Comparison of ENCODE assay signal across 33 cellular contexts in the genomic region with DNA sequence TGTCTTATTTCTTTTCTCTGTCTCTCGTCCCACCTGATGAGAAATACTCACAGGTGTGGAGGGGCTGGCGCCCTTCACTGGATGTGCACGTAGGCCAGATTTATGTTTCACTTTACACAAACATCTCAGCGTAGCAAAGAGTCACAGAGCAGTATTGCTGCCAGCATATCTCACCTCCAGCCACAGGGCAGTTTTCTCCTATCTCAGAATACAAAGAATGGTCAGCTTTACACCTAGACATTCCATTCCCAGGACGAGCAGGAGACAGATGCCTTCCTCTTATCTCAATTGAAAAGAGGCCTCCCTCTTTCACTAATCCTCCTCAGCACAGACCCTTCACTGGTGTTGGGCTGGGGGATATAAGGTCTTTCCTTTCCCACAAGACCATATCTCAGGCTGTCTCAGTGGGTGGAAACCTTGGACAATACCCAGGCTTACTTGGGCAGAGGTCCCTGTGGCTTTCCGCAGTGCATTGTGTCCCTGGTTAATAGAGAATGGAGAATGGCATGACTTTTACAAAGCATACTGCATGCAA. TPM values are rescaled to one million over a fixed set of nuclear protein-coding genes. Genes with fewer than 3 reads are reported as not detected.
DNase-seq lines count a peak whose midpoint lies in the region; ATAC-seq, FAIRE-seq and TF ChIP-seq lines count a peak whose summit lies in the region.
"Had no signal": no experiment of that assay in that cellular context is flagged by ENCODE, and none has a peak within 500 bp of the region (broad histone marks: within the 10 kb centered on the region; RNA-seq: fewer than 3 reads in every experiment).

No MANE protein-coding gene starts in this region.

- H3K36me3 ChIP-seq in HepG2 (replicated peaks in 1 of 2; ENCODE audit: control insufficient read depth in 1 of 2, insufficient read depth in 2 of 2, low read length in 2 of 2), result no peaks in the 10 kb centered on the region
- no peaks in the 10 kb centered on the region for H3K36me3 ChIP-seq in right lobe of liver
- H3K36me3 ChIP-seq in kidney (ENCODE audit: control insufficient read depth in 1 of 2, insufficient read depth in 2 of 2, low read length in 2 of 2), result no peaks in the 10 kb centered on the region
- H3K36me3 ChIP-seq: MG63, ovary, Peyer's patch had no signal

- no TSS peak for BruUV-seq in HepG2 (replicated peaks; lab: Mats Ljungman, UMichigan)

- H3K27ac Mint-ChIP-seq in activated CD8-positive, alpha-beta T cell treated with anti-CD3 and anti-CD28 coated beads for 36 hours, result peak overlapping the region; percentile 53
- H3K27ac Mint-ChIP-seq in mesothelial cell of epicardium (peak overlapping the region; percentile 97), type B pancreatic cell (peak overlapping the region; percentile 59)
- H3K27ac Mint-ChIP-seq in activated T-helper 1 cell treated with anti-CD3 and anti-CD28 coated beads, Interleukin-12 subunit alpha, Interleukin-12 subunit beta, Interleukin-2, Interleukin-4 antibody, amounts not matched to agents 30 ng/mL and 10 ng/mL and 1 ng/mL, durations not matched to agents 14 hours and 24 hours and 36 hours, result no peak overlapping the region
- H3K27ac Mint-ChIP-seq: memory B cell had no signal

- H3K4me3 Mint-ChIP-seq in activated CD8-positive, alpha-beta T cell treated with anti-CD3 and anti-CD28 coated beads for 36 hours, result no peak overlapping the region
- H3K4me3 Mint-ChIP-seq in mesothelial cell of epicardium (peak overlapping the region; percentile 5), type B pancreatic cell (peak overlapping the region; percentile 27)
- H3K4me3 Mint-ChIP-seq in activated T-helper 1 cell treated with anti-CD3 and anti-CD28 coated beads, Interleukin-12 subunit alpha, Interleukin-12 subunit beta, Interleukin-2, Interleukin-4 antibody, amounts not matched to agents 30 ng/mL and 10 ng/mL and 1 ng/mL, durations not matched to agents 14 hours and 24 hours and 36 hours, result no peak overlapping the region
- H3K4me3 Mint-ChIP-seq: activated T-cell treated with anti-CD3 and anti-CD28 coated beads, Interleukin-2, amount 50 U/mL, for 4 hours; memory B cell had no signal

- intact Hi-C loops in HepG2 (cut with micrococcal nuclease; ENCODE audit: unreplicated experiment) (loop anchor here (10.0 kb wide), 1 partner anchor 417 kb away; no protein-coding TSS in a partner anchor), right lobe of liver (cut with DNase I) (no loop called here), kidney (cut with DNase I) (no loop called here)
- intact Hi-C loops in activated CD8-positive, alpha-beta T cell treated with anti-CD3 and anti-CD28 coated beads for 36 hours (cut with micrococcal nuclease), result loop anchor here (10.0 kb wide), 1 partner anchor 497 kb away; no protein-coding TSS in a partner anchor
- intact Hi-C loops in activated T-helper 1 cell treated with anti-CD3 and anti-CD28 coated beads, Interleukin-12 subunit alpha, Interleukin-12 subunit beta, Interleukin-2, Interleukin-4 antibody, amounts not matched to agents 30 ng/mL and 10 ng/mL and 1 ng/mL, durations not matched to agents 14 hours and 24 hours and 36 hours (cut with micrococcal nuclease), result no loop called here

- H3K4me1 Mint-ChIP-seq in activated CD8-positive, alpha-beta T cell treated with anti-CD3 and anti-CD28 coated beads for 36 hours (ENCODE audit: low read depth), result peaks cover 23% of the 10 kb centered on the region
- H3K4me1 Mint-ChIP-seq in mesothelial cell of epicardium (peaks cover 67% of the 10 kb centered on the region), type B pancreatic cell (ENCODE audit: unreplicated experiment) (peaks cover 16% of the 10 kb centered on the region)
- peaks cover 15% of the 10 kb centered on the region for H3K4me1 Mint-ChIP-seq in activated T-helper 1 cell treated with anti-CD3 and anti-CD28 coated beads, Interleukin-12 subunit alpha, Interleukin-12 subunit beta, Interleukin-2, Interleukin-4 antibody, amounts not matched to agents 30 ng/mL and 10 ng/mL and 1 ng/mL, durations not matched to agents 14 hours and 24 hours and 36 hours (ENCODE audit: low read depth)
- H3K4me1 Mint-ChIP-seq: memory B cell had no signal

- POLR2A ChIA-PET in HepG2 (lab: Yijun Ruan, JAX), result no interaction called here
- POLR2A ChIA-PET in activated CD8-positive, alpha-beta T cell treated with anti-CD3 and anti-CD28 coated beads for 36 hours (lab: Charles Lee), result no interaction called here

- H3K36me3 Mint-ChIP-seq in activated CD8-positive, alpha-beta T cell treated with anti-CD3 and anti-CD28 coated beads for 36 hours (ENCODE audit: low read depth), result no peaks in the 10 kb centered on the region
- no peaks in the 10 kb centered on the region for H3K36me3 Mint-ChIP-seq in mesothelial cell of epicardium
- no peaks in the 10 kb centered on the region for H3K36me3 Mint-ChIP-seq in type B pancreatic cell
- peaks cover 6% of the 10 kb centered on the region for H3K36me3 Mint-ChIP-seq in activated T-helper 1 cell treated with anti-CD3 and anti-CD28 coated beads, Interleukin-12 subunit alpha, Interleukin-12 subunit beta, Interleukin-2, Interleukin-4 antibody, amounts not matched to agents 30 ng/mL and 10 ng/mL and 1 ng/mL, durations not matched to agents 14 hours and 24 hours and 36 hours (ENCODE audit: low read depth)
- H3K36me3 Mint-ChIP-seq: memory B cell had no signal

- in situ Hi-C loops in HepG2 (cut with HindIII; ENCODE audit: extremely low pct_ligation_motif_present, low pct_unique_long_range_greater_than_20kb), result no loop called here

- H3K9ac ChIP-seq in HepG2 (ENCODE audit: insufficient read depth, low read depth, low read length), result no peak overlapping the region
- no peak overlapping the region for H3K9ac ChIP-seq in kidney (ENCODE audit: low read length in 2 of 2)

- H3K4me2 ChIP-seq in HepG2 (ENCODE audit: low read depth, low read length), result peak overlapping the region; percentile 27; the same call in 1 of the 2 replicates

- DNase-seq in HepG2 (ENCODE audit: low spot score), result no peak
- DNase-seq in right lobe of liver, result no peak
- DNase-seq in activated CD8-positive, alpha-beta T cell treated with anti-CD3 and anti-CD28 coated beads for 36 hours, result no peak
- no peak for DNase-seq in mesothelial cell of epicardium (ENCODE audit: low spot score in 2 of 2, unreplicated experiment in 2 of 2)
- no peak for DNase-seq in type B pancreatic cell (ENCODE audit: extremely low spot score, unreplicated experiment)
- no peak for DNase-seq in kidney
- DNase-seq in NCI-H1417 (lab: John Stamatoyannopoulos, UW), result no peak
- no peak for DNase-seq in activated T-helper 1 cell treated with anti-CD3 and anti-CD28 coated beads, Interleukin-12 subunit alpha, Interleukin-12 subunit beta, Interleukin-2, Interleukin-4 antibody, amounts not matched to agents 30 ng/mL and 10 ng/mL and 1 ng/mL, durations not matched to agents 14 hours and 24 hours and 36 hours (ENCODE audit: low spot score)
- DNase-seq: ACHN; activated CD4-positive, alpha-beta T cell treated with anti-CD3 and anti-CD28 coated beads for 1 hour; activated naive CD4-positive, alpha-beta T cell treated with Interleukin-2 at 50 U/mL for 16 hours; activated T-cell treated with anti-CD3 and anti-CD28 coated beads, Interleukin-2, amount 50 U/mL, for 4 hours; anterior cingulate cortex; C1 segment of cervical spinal cord; central memory CD4-positive, alpha-beta T cell; dermis blood vessel endothelial cell; left cardiac atrium; MG63; NCI-H1417 treated with DMSO at 0.1 percent for 48 hours; NCI-H2171; NCI-H524; ovary; Peyer's patch; right cardiac atrium; SIG-M5; stimulated activated CD4-positive, alpha-beta T cell treated with anti-CD3 and anti-CD28 coated beads, Interleukin-4, amount 100 ng/mL, for 4 hours; stimulated activated naive CD4-positive, alpha-beta T cell treated with Interleukin-2 at 50 U/mL for 16 hours; SW 1271; testis had no signal

- no peak overlapping the region for H2AFZ ChIP-seq in HepG2 (ENCODE audit: low read length)

- 57% methylated on average over 6 of the region's 6 CpGs for WGBS in HepG2 (ENCODE audit: low lambda C conversion rate)
- 58% methylated on average over 6 of the region's 6 CpGs for WGBS in right lobe of liver (ENCODE audit: insufficient coverage, low coverage, low lambda C conversion rate, missing lambda C conversion rate)

- ATAC-seq in HepG2 (no peak), right lobe of liver (no peak)
- ATAC-seq in activated CD8-positive, alpha-beta T cell treated with anti-CD3 and anti-CD28 coated beads for 36 hours, result no peak
- ATAC-seq: K562, left cardiac atrium, right cardiac atrium had no signal

- TF ChIP-seq RAD21 in HepG2 (CRISPR knock-in tag; IDR thresholded peaks at IDR 0.05), result no peak

- no peaks in the 10 kb centered on the region for H3K79me2 ChIP-seq in HepG2 (ENCODE audit: insufficient read depth, low read length)

- H3K27me3 ChIP-seq in HepG2 (ENCODE audit: control insufficient read depth in 1 of 2, insufficient read depth in 2 of 2, low read length in 2 of 2) (no peaks in the 10 kb centered on the region), right lobe of liver (no peaks in the 10 kb centered on the region)
- H3K27me3 ChIP-seq: MG63, ovary, Peyer's patch, testis had no signal

- TF ChIP-seq CTCF in HepG2 (CRISPR knock-in tag; IDR thresholded peaks at IDR 0.05), result no peak
- no peak for TF ChIP-seq CTCF in right lobe of liver (IDR thresholded peaks at IDR 0.05)
- no peak for TF ChIP-seq CTCF in activated CD8-positive, alpha-beta T cell treated with anti-CD3 and anti-CD28 coated beads for 36 hours (IDR thresholded peaks at IDR 0.05)
- TF ChIP-seq CTCF in mesothelial cell of epicardium (IDR thresholded peaks at IDR 0.05; ENCODE audit: unreplicated experiment), result no peak
- no peak for TF ChIP-seq CTCF in type B pancreatic cell (conservative IDR thresholded peaks at IDR 0.05)
- no peak for TF ChIP-seq CTCF in kidney (IDR thresholded peaks at IDR 0.05; ENCODE audit: borderline replicate concordance, extremely low read depth, insufficient read depth)

- CTCF ChIA-PET in HepG2 (lab: Yijun Ruan, JAX; ENCODE audit: low intra/inter-chr PET ratio, low total read pairs), result no interaction called here
- CTCF ChIA-PET in activated CD8-positive, alpha-beta T cell treated with anti-CD3 and anti-CD28 coated beads for 36 hours (lab: Charles Lee), result no interaction called here

- TF ChIP-seq EP300 in HepG2 (IDR thresholded peaks at IDR 0.05; ENCODE audit: low read depth in 2 of 2, low read length in 2 of 2) (no peak), HepG2 (CRISPR knock-in tag; IDR thresholded peaks at IDR 0.05; ENCODE audit: borderline replicate concordance) (no peak)

- H3K4me1 ChIP-seq in HepG2 (ENCODE audit: insufficient read depth, low read length), result peaks cover 36% of the 10 kb centered on the region
- H3K4me1 ChIP-seq in right lobe of liver, result no peaks in the 10 kb centered on the region
- peaks cover 0 to 5% of the 10 kb centered on the region in 2 donors for H3K4me1 ChIP-seq in kidney (ENCODE audit: control insufficient read depth in 1 of 2, insufficient read depth in 1 of 2, low read depth in 1 of 2, low read length in 2 of 2)
- H3K4me1 ChIP-seq: Peyer's patch, testis had no signal

- H3K9me3 ChIP-seq in HepG2 (ENCODE audit: low read length) (peaks cover 11% of the 10 kb centered on the region; the same call in 1 of the 2 replicates), right lobe of liver (no peaks in the 10 kb centered on the region), kidney (ENCODE audit: control insufficient read depth in 1 of 2, low read length in 2 of 2) (no peaks in the 10 kb centered on the region)
- H3K9me3 ChIP-seq: MG63, ovary, Peyer's patch, testis had no signal

- H4K20me1 ChIP-seq in HepG2 (ENCODE audit: insufficient read depth, low read length), result no peaks in the 10 kb centered on the region

- no peaks in the 10 kb centered on the region for H3K27me3 Mint-ChIP-seq in activated CD8-positive, alpha-beta T cell treated with anti-CD3 and anti-CD28 coated beads for 36 hours
- H3K27me3 Mint-ChIP-seq in mesothelial cell of epicardium (ENCODE audit: low read depth) (no peaks in the 10 kb centered on the region), type B pancreatic cell (peaks cover 3% of the 10 kb centered on the region)
- no peaks in the 10 kb centered on the region for H3K27me3 Mint-ChIP-seq in activated T-helper 1 cell treated with anti-CD3 and anti-CD28 coated beads, Interleukin-12 subunit alpha, Interleukin-12 subunit beta, Interleukin-2, Interleukin-4 antibody, amounts not matched to agents 30 ng/mL and 10 ng/mL and 1 ng/mL, durations not matched to agents 14 hours and 24 hours and 36 hours (ENCODE audit: insufficient read depth)

- H3K4me3 ChIP-seq in HepG2 (replicated peaks in 1 of 3; ENCODE audit: insufficient read depth in 1 of 3, low read depth in 2 of 3, low read length in 3 of 3), result no peak overlapping the region
- no peak overlapping the region for H3K4me3 ChIP-seq in right lobe of liver
- H3K4me3 ChIP-seq in kidney (ENCODE audit: low read length in 2 of 2), result no peak overlapping the region
- H3K4me3 ChIP-seq: K562, MG63, ovary, Peyer's patch, testis had no signal

- H3K27ac ChIP-seq in HepG2 (ENCODE audit: extremely low read length, insufficient read depth, low read length) (no peak overlapping the region), right lobe of liver (no peak overlapping the region), kidney (ENCODE audit: low read depth in 2 of 2, low read length in 2 of 2) (no peak overlapping the region)
- H3K27ac ChIP-seq: ovary, Peyer's patch, testis had no signal

- no peaks in the 10 kb centered on the region for H3K9me3 Mint-ChIP-seq in activated CD8-positive, alpha-beta T cell treated with anti-CD3 and anti-CD28 coated beads for 36 hours
- H3K9me3 Mint-ChIP-seq in mesothelial cell of epicardium (no peaks in the 10 kb centered on the region), type B pancreatic cell (no peaks in the 10 kb centered on the region)
- peaks cover 45% of the 10 kb centered on the region for H3K9me3 Mint-ChIP-seq in activated T-helper 1 cell treated with anti-CD3 and anti-CD28 coated beads, Interleukin-12 subunit alpha, Interleukin-12 subunit beta, Interleukin-2, Interleukin-4 antibody, amounts not matched to agents 30 ng/mL and 10 ng/mL and 1 ng/mL, durations not matched to agents 14 hours and 24 hours and 36 hours
- H3K9me3 Mint-ChIP-seq: activated T-cell treated with anti-CD3 and anti-CD28 coated beads, Interleukin-2, amount 50 U/mL, for 4 hours; memory B cell had no signal

- TF ChIP-seq POLR2A in HepG2 (IDR thresholded peaks at IDR 0.05; ENCODE audit: insufficient read depth in 1 of 2, low read depth in 2 of 2, low read length in 2 of 2), result no peak
- no peak for TF ChIP-seq POLR2A in right lobe of liver (IDR thresholded peaks at IDR 0.05)

- FAIRE-seq in HepG2 (lab: Jason Lieb, UNC), result no peak
- FAIRE-seq in kidney (lab: Jason Lieb, UNC), result no peak
- FAIRE-seq: endothelial cell of umbilical vein, K562, TTC549 had no signal

RNA-seq across cellular contexts. Expression of gene ZNF611, which starts 7.2 kb away (rescaled TPM):
- 4.1 and 9.9 TPM in 2 replicates for total RNA-seq in HepG2 (2016; rRNA removed; fragmentation: Illumina TruSeq; extraction: Trizol)
- 1.0 and 1.1 TPM in 2 replicates for total RNA-seq in HepG2 (2016; cell fraction: cytosol; rRNA removed; fragmentation: Illumina TruSeq; extraction: Trizol; ENCODE audit: low read depth)
- 3.9 and 8.0 TPM in 2 replicates for total RNA-seq in HepG2 (2016; cell fraction: insoluble cytoplasmic fraction; rRNA removed; fragmentation: Illumina TruSeq; extraction: Trizol)
- 2.4 and 2.8 TPM in 2 replicates for total RNA-seq in HepG2 (2016; cell fraction: membrane; rRNA removed; fragmentation: Illumina TruSeq; extraction: Trizol)
- 4.7 and 9.1 TPM in 2 replicates for total RNA-seq in HepG2 (2016; cell fraction: nucleus; rRNA removed; fragmentation: Illumina TruSeq; extraction: Trizol)
- polyA plus RNA-seq in HepG2 (2011; rRNA removed), result 2.4 and 2.7 TPM in 2 replicates
- 0.85 and 1.1 TPM in 2 replicates for polyA plus RNA-seq in HepG2 (2011; cell fraction: cytosol; rRNA removed)
- 3.3 and 3.7 TPM in 2 replicates for polyA plus RNA-seq in HepG2 (2011; cell fraction: nucleus; rRNA removed)
- polyA plus RNA-seq in HepG2 (2012), result 1.9 and 2.3 TPM in 2 replicates
- 0.26 and 0.36 TPM in 2 replicates for polyA plus RNA-seq in HepG2 (2016; cell fraction: cytosol; fragmentation: Illumina TruSeq; extraction: Trizol; ENCODE audit: low read depth)
- 2.4 and 2.5 TPM in 2 replicates for polyA plus RNA-seq in HepG2 (2016; cell fraction: insoluble cytoplasmic fraction; fragmentation: Illumina TruSeq; extraction: Trizol; ENCODE audit: low read depth)
- 0.32 and 0.36 TPM in 2 replicates for polyA plus RNA-seq in HepG2 (2016; cell fraction: membrane; fragmentation: Illumina TruSeq; extraction: Trizol; ENCODE audit: low read depth)
- 4.7 and 7.1 TPM in 2 replicates for polyA plus RNA-seq in HepG2 (2016; cell fraction: nucleus; fragmentation: Illumina TruSeq; extraction: Trizol; ENCODE audit: insufficient read depth, low read depth)
- polyA minus RNA-seq in HepG2 (2011; rRNA and poly(A)+ RNA removed; ENCODE audit: low replicate concordance), result 3.2 and 3.8 TPM in 2 replicates
- 6.6 and 6.9 TPM in 2 replicates for polyA minus RNA-seq in HepG2 (2011; cell fraction: cytosol; rRNA and poly(A)+ RNA removed)
- 10.9 and 13.2 TPM in 2 replicates for polyA minus RNA-seq in HepG2 (2011; cell fraction: nucleus; rRNA and poly(A)+ RNA removed)
- 1 to 10 TPM; 3.3 to 5.4 (median 3.9) TPM for total RNA-seq in right lobe of liver
- 10 to 100 TPM; 18.4 to 20.9 TPM for total RNA-seq in activated CD8-positive, alpha-beta T cell treated with anti-CD3 and anti-CD28 coated beads for 36 hours
- 26.7 to 29.6 TPM (median 29.0 TPM) in 3 replicates for total RNA-seq in mesothelial cell of epicardium
- 24.7 and 27.3 TPM in 2 replicates for total RNA-seq in type B pancreatic cell (ENCODE audit: low replicate concordance)
- total RNA-seq in kidney, result 42.7 TPM
- polyA plus RNA-seq in kidney (ENCODE audit: insufficient read depth, low read depth, low replicate concordance), result 3.6 TPM
- total RNA-seq in activated T-helper 1 cell treated with anti-CD3 and anti-CD28 coated beads, Interleukin-12 subunit alpha, Interleukin-12 subunit beta, Interleukin-2, Interleukin-4 antibody, amounts not matched to agents 30 ng/mL and 10 ng/mL and 1 ng/mL, durations not matched to agents 14 hours and 24 hours and 36 hours, result 17.0 and 21.0 TPM in 2 replicates

RNA-seq across cellular contexts. Expression of gene ZNF600, which starts 44.6 kb away (rescaled TPM):
- total RNA-seq in HepG2 (2016; rRNA removed; fragmentation: Illumina TruSeq; extraction: Trizol), result 14.5 and 16.4 TPM in 2 replicates
- 2.6 and 3.6 TPM in 2 replicates for total RNA-seq in HepG2 (2016; cell fraction: cytosol; rRNA removed; fragmentation: Illumina TruSeq; extraction: Trizol; ENCODE audit: low read depth)
- total RNA-seq in HepG2 (2016; cell fraction: insoluble cytoplasmic fraction; rRNA removed; fragmentation: Illumina TruSeq; extraction: Trizol), result 17.0 and 18.8 TPM in 2 replicates
- total RNA-seq in HepG2 (2016; cell fraction: membrane; rRNA removed; fragmentation: Illumina TruSeq; extraction: Trizol), result 5.2 and 6.4 TPM in 2 replicates
- total RNA-seq in HepG2 (2016; cell fraction: nucleus; rRNA removed; fragmentation: Illumina TruSeq; extraction: Trizol), result 22.8 and 32.1 TPM in 2 replicates
- polyA plus RNA-seq in HepG2 (2011; rRNA removed), result 15.0 and 16.7 TPM in 2 replicates
- polyA plus RNA-seq in HepG2 (2011; cell fraction: cytosol; rRNA removed), result 6.2 and 6.7 TPM in 2 replicates
- polyA plus RNA-seq in HepG2 (2011; cell fraction: nucleus; rRNA removed), result 56.8 and 62.3 TPM in 2 replicates
- 8.8 and 8.9 TPM in 2 replicates for polyA plus RNA-seq in HepG2 (2012)
- 1.7 and 2.6 TPM in 2 replicates for polyA plus RNA-seq in HepG2 (2016; cell fraction: cytosol; fragmentation: Illumina TruSeq; extraction: Trizol; ENCODE audit: low read depth)
- 11.3 and 12.7 TPM in 2 replicates for polyA plus RNA-seq in HepG2 (2016; cell fraction: insoluble cytoplasmic fraction; fragmentation: Illumina TruSeq; extraction: Trizol; ENCODE audit: low read depth)
- 3.1 and 4.1 TPM in 2 replicates for polyA plus RNA-seq in HepG2 (2016; cell fraction: membrane; fragmentation: Illumina TruSeq; extraction: Trizol; ENCODE audit: low read depth)
- 49.1 and 51.2 TPM in 2 replicates for polyA plus RNA-seq in HepG2 (2016; cell fraction: nucleus; fragmentation: Illumina TruSeq; extraction: Trizol; ENCODE audit: insufficient read depth, low read depth)
- polyA minus RNA-seq in HepG2 (2011; rRNA and poly(A)+ RNA removed; ENCODE audit: low replicate concordance), result 9.3 and 12.8 TPM in 2 replicates
- 5.8 and 6.9 TPM in 2 replicates for polyA minus RNA-seq in HepG2 (2011; cell fraction: cytosol; rRNA and poly(A)+ RNA removed)
- polyA minus RNA-seq in HepG2 (2011; cell fraction: nucleus; rRNA and poly(A)+ RNA removed), result 29.9 and 56.4 TPM in 2 replicates
- 1 to 10 TPM; 1.4 to 4.3 (median 2.1) TPM for total RNA-seq in right lobe of liver
- total RNA-seq in activated CD8-positive, alpha-beta T cell treated with anti-CD3 and anti-CD28 coated beads for 36 hours, result 10 to 100 TPM; 11.2 to 11.7 TPM
- total RNA-seq in mesothelial cell of epicardium, result 16.7 to 18.3 TPM (median 17.3 TPM) in 3 replicates
- total RNA-seq in type B pancreatic cell (ENCODE audit: low replicate concordance), result 12.5 and 28.8 TPM in 2 replicates
- total RNA-seq in kidney, result 9.4 TPM
- 4.1 TPM for polyA plus RNA-seq in kidney (ENCODE audit: insufficient read depth, low read depth, low replicate concordance)
- 11.9 and 13.4 TPM in 2 replicates for total RNA-seq in activated T-helper 1 cell treated with anti-CD3 and anti-CD28 coated beads, Interleukin-12 subunit alpha, Interleukin-12 subunit beta, Interleukin-2, Interleukin-4 antibody, amounts not matched to agents 30 ng/mL and 10 ng/mL and 1 ng/mL, durations not matched to agents 14 hours and 24 hours and 36 hours

Comparison
In these comparisons a context has a peak if more than half of its experiments do, and no peak if none do; other contexts are left out.
1. intact Hi-C loops: an anchor here in HepG2 (10.0 kb wide) and activated CD8-positive, alpha-beta T cell treated with anti-CD3 and anti-CD28 coated beads for 36 hours (10.0 kb wide); none called in right lobe of liver, kidney and activated T-helper 1 cell treated with anti-CD3 and anti-CD28 coated beads, Interleukin-12 subunit alpha, Interleukin-12 subunit beta, Interleukin-2, Interleukin-4 antibody, amounts not matched to agents 30 ng/mL and 10 ng/mL and 1 ng/mL, durations not matched to agents 14 hours and 24 hours and 36 hours.
2. H3K4me3 Mint-ChIP-seq: peak in mesothelial cell of epicardium (single experiment) and type B pancreatic cell (single experiment); none in activated CD8-positive, alpha-beta T cell treated with anti-CD3 and anti-CD28 coated beads for 36 hours (single experiment) and activated T-helper 1 cell treated with anti-CD3 and anti-CD28 coated beads, Interleukin-12 subunit alpha, Interleukin-12 subunit beta, Interleukin-2, Interleukin-4 antibody, amounts not matched to agents 30 ng/mL and 10 ng/mL and 1 ng/mL, durations not matched to agents 14 hours and 24 hours and 36 hours (single experiment).